19 cellular contexts compared by ENCODE assay signal in the genomic region with DNA sequence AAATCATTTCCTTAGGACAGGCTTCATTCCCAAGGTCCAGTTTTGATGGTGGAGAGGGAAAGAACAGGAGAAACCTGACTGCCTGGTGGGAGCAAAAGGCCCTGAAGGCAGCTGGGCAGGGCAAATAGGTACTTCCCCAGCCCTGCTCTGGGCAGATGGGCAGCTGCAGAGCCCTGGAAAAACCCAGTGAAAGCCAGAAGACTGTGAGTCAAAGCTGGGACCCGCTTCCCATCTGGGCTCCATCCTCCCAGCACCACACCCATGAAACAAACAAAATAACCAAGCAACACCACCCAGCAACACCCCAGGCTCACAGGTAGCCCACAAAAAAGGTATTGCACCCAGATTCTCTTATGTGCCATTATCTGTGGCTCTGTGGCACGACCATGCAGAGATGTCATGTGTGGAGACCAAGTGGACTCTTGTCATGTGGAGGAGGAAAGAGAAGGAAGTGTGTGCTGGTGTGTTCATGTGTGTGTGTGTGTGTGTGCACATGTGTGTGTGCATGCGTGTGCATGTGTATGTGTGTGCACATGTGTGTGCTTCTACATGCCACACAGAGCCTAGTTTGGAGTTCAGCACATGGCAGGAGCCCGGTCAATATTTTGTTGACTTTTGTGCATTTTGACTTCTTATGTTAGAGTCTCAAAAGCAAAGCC. TPM values are rescaled to one million over a fixed set of nuclear protein-coding genes. Genes with fewer than 3 reads are reported as not detected.
"Had no signal": no experiment of that assay in that cellular context is flagged by ENCODE, and none has a peak within 500 bp of the region (broad histone marks: within the 10 kb centered on the region; RNA-seq: fewer than 3 reads in every experiment).

No MANE protein-coding gene starts in this region.

- H3K27ac ChIP-seq: cardiac muscle cell, thoracic aorta had no signal

- H3K9me3 Mint-ChIP-seq: activated CD4-positive, alpha-beta memory T cell treated with anti-CD3 and anti-CD28 coated beads for 36 hours; activated naive CD4-positive, alpha-beta T cell treated with anti-CD3 and anti-CD28 coated beads, Interleukin-2, amount 10 ng/mL, durations not matched to agents 7 days and 5 days; activated T-helper 17 cell treated with anti-CD3 and anti-CD28 coated beads, Interleukin-2, amount 50 U/mL, for 72 hours; nephron had no signal

- H3K4me3 Mint-ChIP-seq: activated CD4-positive, alpha-beta memory T cell treated with anti-CD3 and anti-CD28 coated beads for 36 hours; activated naive CD4-positive, alpha-beta T cell treated with anti-CD3 and anti-CD28 coated beads, Interleukin-2, amount 10 ng/mL, durations not matched to agents 7 days and 5 days; activated T-helper 17 cell treated with anti-CD3 and anti-CD28 coated beads, Interleukin-2, amount 50 U/mL, for 72 hours; nephron had no signal

- H3K4me3 ChIP-seq: cardiac muscle cell, stomach, thoracic aorta had no signal

- H3K36me3 ChIP-seq: cardiac muscle cell, stomach, thoracic aorta had no signal

- H3K27me3 ChIP-seq: cardiac muscle cell had no signal

- H3K4me1 Mint-ChIP-seq: activated T-helper 17 cell treated with anti-CD3 and anti-CD28 coated beads, Interleukin-2, amount 50 U/mL, for 72 hours had no signal

- H3K36me3 Mint-ChIP-seq: activated CD4-positive, alpha-beta memory T cell treated with anti-CD3 and anti-CD28 coated beads for 36 hours; activated naive CD4-positive, alpha-beta T cell treated with anti-CD3 and anti-CD28 coated beads, Interleukin-2, amount 10 ng/mL, durations not matched to agents 7 days and 5 days had no signal

- DNase-seq: activated CD4-positive, alpha-beta memory T cell treated with anti-CD3 and anti-CD28 coated beads for 36 hours; activated CD4-positive, alpha-beta T cell treated with anti-CD3 and anti-CD28 coated beads for 1 hour; activated CD8-positive, alpha-beta memory T cell treated with anti-CD3 and anti-CD28 coated beads, Interleukin-2, amount 50 U/mL, for 4 hours; activated naive CD4-positive, alpha-beta T cell treated with anti-CD3 and anti-CD28 coated beads, Interleukin-2, amount 10 ng/mL, durations not matched to agents 7 days and 5 days; effector CD8-positive, alpha-beta T cell; hypothalamus; kidney glomerular epithelial cell; stimulated activated CD4-positive, alpha-beta T cell treated with anti-CD3 and anti-CD28 coated beads, Interleukin-15, amount 100 ng/mL, for 24 hours; stimulated activated CD4-positive, alpha-beta T cell treated with anti-CD3 and anti-CD28 coated beads, Interleukin-4, amount 100 ng/mL, for 24 hours; stomach had no signal

- ATAC-seq: activated T-helper 17 cell treated with anti-CD3 and anti-CD28 coated beads, Interleukin-2, amount 50 U/mL, for 72 hours had no signal

- H3K27ac Mint-ChIP-seq: activated CD4-positive, alpha-beta memory T cell treated with anti-CD3 and anti-CD28 coated beads for 36 hours; activated naive CD4-positive, alpha-beta T cell treated with anti-CD3 and anti-CD28 coated beads, Interleukin-2, amount 10 ng/mL, durations not matched to agents 7 days and 5 days; activated T-helper 17 cell treated with anti-CD3 and anti-CD28 coated beads, Interleukin-2, amount 50 U/mL, for 72 hours; nephron had no signal

- H3K9me3 ChIP-seq: stomach, thoracic aorta had no signal

RNA-seq across cellular contexts. Expression of a gene that starts 9.8 kb away (rescaled TPM):
- total RNA-seq: activated CD4-positive, alpha-beta memory T cell treated with anti-CD3 and anti-CD28 coated beads for 36 hours; activated T-helper 17 cell treated with anti-CD3 and anti-CD28 coated beads, Interleukin-2, amount 50 U/mL, for 72 hours; cardiac muscle cell; epithelial cell of proximal tubule; glomerular endothelial cell; mononuclear cell; osteoblast; pulmonary artery endothelial cell; thoracic aorta had no signal
